Comparison of ENCODE assay signal across 8 cellular contexts in the genomic region with DNA sequence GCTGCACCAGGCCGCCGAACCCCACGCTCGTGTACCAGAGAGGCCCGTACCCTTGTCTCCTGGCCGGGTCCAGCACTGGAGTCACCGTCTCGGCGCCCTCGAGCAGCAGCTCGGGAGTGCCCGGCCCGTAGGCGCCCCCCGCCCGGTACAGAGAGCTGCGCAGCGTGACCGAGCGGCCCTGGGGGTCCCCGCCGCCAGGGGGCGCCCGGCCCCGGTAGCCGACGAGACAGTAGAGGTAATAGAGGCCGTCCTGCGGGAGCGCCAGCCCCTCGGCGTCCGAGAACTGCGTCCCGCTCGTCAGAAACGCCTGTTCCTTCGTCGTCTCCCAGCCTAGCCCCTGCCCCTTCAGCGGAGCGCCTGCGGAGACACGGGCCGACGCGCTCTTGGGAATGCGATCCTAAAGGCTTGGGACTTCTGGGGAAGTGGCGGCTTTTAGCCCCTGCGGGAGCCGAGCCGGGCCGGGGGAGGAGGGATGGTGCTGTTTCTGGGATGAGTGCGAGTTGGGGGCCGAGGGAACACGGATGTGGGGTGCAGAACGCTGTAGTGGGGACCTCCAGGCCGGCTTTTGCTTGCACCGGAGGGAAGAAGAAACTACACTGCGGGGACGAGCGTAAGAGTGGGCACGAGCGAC. TPM values are rescaled to one million over a fixed set of nuclear protein-coding genes. Genes with fewer than 3 reads are reported as not detected.
DNase-seq lines count a peak whose midpoint lies in the region; ATAC-seq and TF ChIP-seq lines count a peak whose summit lies in the region.

No MANE protein-coding gene starts in this region.

- no peaks in the 10 kb centered on the region for H3K9me3 Mint-ChIP-seq in activated naive CD8-positive, alpha-beta T cell (ENCODE audit: low read depth)

- no peaks in the 10 kb centered on the region for H3K27me3 Mint-ChIP-seq in activated naive CD8-positive, alpha-beta T cell

- peaks cover 30% of the 10 kb centered on the region for H3K79me1 ChIP-seq in trophoblast cell (ENCODE audit: low read length)

- TF ChIP-seq RAD21 in SK-N-SH (IDR thresholded peaks at IDR 0.05; ENCODE audit: low read length) = peak; percentile 61

- H3K18ac ChIP-seq in trophoblast cell (ENCODE audit: low read length) = peak overlapping the region; percentile 86

- peak overlapping the region; percentile 88 for H3K9ac ChIP-seq in SK-N-SH
- peak overlapping the region; percentile 70 for H3K9ac ChIP-seq in trophoblast cell (ENCODE audit: low read length)

- TF ChIP-seq EP300 in SK-N-SH (IDR thresholded peaks at IDR 0.05; ENCODE audit: borderline replicate concordance in 1 of 2, low read depth in 1 of 2, low read length in 1 of 2) (no peak), tibial nerve (IDR thresholded peaks at IDR 0.05) (peak in 1 of 2 donors; percentile 58)

- peak overlapping the region; percentile 99 for H2AFZ ChIP-seq in SK-N-SH (ENCODE audit: low read depth)
- H2AFZ ChIP-seq in trophoblast cell (ENCODE audit: insufficient read depth, low read length, poor library complexity) = peak overlapping the region; percentile 93

- H3K4me1 Mint-ChIP-seq in activated naive CD8-positive, alpha-beta T cell (ENCODE audit: low read depth) = peaks cover 56% of the 10 kb centered on the region

- peak overlapping the region; percentile 73 for H4K12ac ChIP-seq in trophoblast cell (ENCODE audit: low read depth, low read length)

- H3K27ac Mint-ChIP-seq in activated naive CD8-positive, alpha-beta T cell = peak overlapping the region; percentile 93

- H4K91ac ChIP-seq in trophoblast cell (ENCODE audit: low read depth, low read length) = peak overlapping the region; percentile 87

- H3K36me3 ChIP-seq in SK-N-SH (replicated peaks in 1 of 2; ENCODE audit: control insufficient read depth in 1 of 2, insufficient read depth in 2 of 2, low read length in 1 of 2) (no peaks in the 10 kb centered on the region), cardiac muscle cell (no peaks in the 10 kb centered on the region), trophoblast cell (ENCODE audit: control insufficient read depth in 1 of 2, insufficient read depth in 2 of 2, low read length in 2 of 2) (no peaks in the 10 kb centered on the region), tibial nerve (no peaks in the 10 kb centered on the region)

- TF ChIP-seq CTCF in SK-N-SH (IDR thresholded peaks at IDR 0.05) (peak; percentile 90), cardiac muscle cell (IDR thresholded peaks at IDR 0.05; ENCODE audit: low read depth, low read length) (peak; percentile 96), tibial nerve (IDR thresholded peaks at IDR 0.05) (peak; percentile 98 to 99 (median 98))

- peak overlapping the region in 1 of 2 experiments; percentile 51; a peak in 1 of 4 replicates for H3K27ac ChIP-seq in SK-N-SH (ENCODE audit: low read depth in 2 of 2, low read length in 1 of 2)
- peak overlapping the region; percentile 64 for H3K27ac ChIP-seq in cardiac muscle cell
- H3K27ac ChIP-seq in trophoblast cell (ENCODE audit: low read depth, low read length) = peak overlapping the region; percentile 15
- H3K27ac ChIP-seq in tibial nerve = peak overlapping the region; percentile 9 to 87 (median 67)

- H3K4me2 ChIP-seq in SK-N-SH (peak overlapping the region; percentile 99), trophoblast cell (ENCODE audit: low read length) (peak overlapping the region; percentile 63)

- TF ChIP-seq POLR2A in tibial nerve (IDR thresholded peaks at IDR 0.05) = peak; percentile 10 to 38

- H3K27me3 ChIP-seq in SK-N-SH (ENCODE audit: insufficient read depth) = no peaks in the 10 kb centered on the region
- H3K27me3 ChIP-seq in cardiac muscle cell = no peaks in the 10 kb centered on the region
- H3K27me3 ChIP-seq in trophoblast cell (ENCODE audit: insufficient read depth, low read length) = no peaks in the 10 kb centered on the region
- no peaks in the 10 kb centered on the region for H3K27me3 ChIP-seq in tibial nerve

- peak overlapping the region; percentile 83 for H3K14ac ChIP-seq in trophoblast cell (ENCODE audit: low read length)

- H3K9me3 ChIP-seq in SK-N-SH (no peaks in the 10 kb centered on the region), cardiac muscle cell (ENCODE audit: low read depth) (no peaks in the 10 kb centered on the region), trophoblast cell (ENCODE audit: insufficient read depth, low read depth, low read length) (no peaks in the 10 kb centered on the region), tibial nerve (no peaks in the 10 kb centered on the region)

- no peaks in the 10 kb centered on the region for H4K20me1 ChIP-seq in SK-N-SH (ENCODE audit: insufficient read depth)

- H3K4me1 ChIP-seq in SK-N-SH (ENCODE audit: control insufficient read depth in 1 of 2, insufficient read depth in 2 of 2, low read depth in 1 of 2, low read length in 1 of 2) (peaks cover 0 to 11% of the 10 kb centered on the region in 2 experiments; a peak in 1 of 4 replicates), cardiac muscle cell (ENCODE audit: low read depth) (peaks cover 3% of the 10 kb centered on the region), trophoblast cell (ENCODE audit: control insufficient read depth in 1 of 2, insufficient read depth in 2 of 2, low read length in 2 of 2) (peaks cover 36 to 42% of the 10 kb centered on the region in 2 experiments), tibial nerve (peaks cover 0 to 19% (median 7%) of the 10 kb centered on the region in 4 donors)

- peak; percentile 54 for ATAC-seq in GM21723 (IDR thresholded peaks at IDR 0.05; ENCODE audit: unreplicated experiment)

- POLR2A ChIA-PET in SK-N-SH (lab: Yijun Ruan, JAX) = interaction anchor here (0.6 to 1.2 kb wide), 3 partner anchors 15 to 39 kb away, joined by 3 to 12 read pairs (median 5); a partner anchor contains a TSS

- peak overlapping the region; percentile 94 for H2BK12ac ChIP-seq in trophoblast cell (ENCODE audit: low read length)

- peak overlapping the region; percentile 62 for H3K4ac ChIP-seq in trophoblast cell (ENCODE audit: low read depth, low read length)

- no peak overlapping the region for H3K23ac ChIP-seq in trophoblast cell (ENCODE audit: low read length)

- no peaks in the 10 kb centered on the region for H3F3A ChIP-seq in SK-N-SH (replicated peaks; ENCODE audit: insufficient read depth)

- 6% methylated on average over 14 of the region's 63 CpGs for WGBS in SK-N-SH (ENCODE audit: low lambda C conversion rate)
- no CpG with 5 or more reads among the region's 63 CpGs for WGBS in trophoblast cell (ENCODE audit: extremely low coverage, insufficient coverage, insufficient read length)
- 1% methylated on average over 20 to 50 of the region's 63 CpGs for WGBS in tibial nerve, 2 donors

- H4K8ac ChIP-seq in trophoblast cell (ENCODE audit: low read depth, low read length) = peak overlapping the region; percentile 95

- peak overlapping the region; percentile 95 for H3K4me3 Mint-ChIP-seq in activated naive CD8-positive, alpha-beta T cell

- H3K9me2 ChIP-seq in SK-N-SH = no peaks in the 10 kb centered on the region

- H2BK120ac ChIP-seq in trophoblast cell (ENCODE audit: insufficient read depth, low read length, poor library complexity) = peak overlapping the region; percentile 88

- H2AK5ac ChIP-seq in trophoblast cell (ENCODE audit: low read length) = peak overlapping the region; percentile 77

- peak overlapping the region; percentile 63 to 96 for H3K4me3 ChIP-seq in SK-N-SH (ENCODE audit: low read depth in 2 of 2, low read length in 1 of 2)
- peak overlapping the region; percentile 54 for H3K4me3 ChIP-seq in cardiac muscle cell
- H3K4me3 ChIP-seq in trophoblast cell (ENCODE audit: low read depth, low read length) = peak overlapping the region; percentile 77
- peak overlapping the region; percentile 41 to 80 (median 67) for H3K4me3 ChIP-seq in tibial nerve

- H3K79me2 ChIP-seq in SK-N-SH (ENCODE audit: insufficient read depth) (no peaks in the 10 kb centered on the region), trophoblast cell (ENCODE audit: control insufficient read depth, insufficient read depth, low read length, poor library complexity) (peaks cover 6% of the 10 kb centered on the region)

- H3K36me3 Mint-ChIP-seq in activated naive CD8-positive, alpha-beta T cell = peaks cover 16% of the 10 kb centered on the region

- DNase-seq in DMS153 treated with DMSO at 0.1 percent for 48 hours (lab: John Stamatoyannopoulos, UW; ENCODE audit: unreplicated experiment) (peak; percentile 6), M059J (ENCODE audit: low read depth) (peak; percentile 77), SK-N-SH (peak; percentile 97), cardiac muscle cell (ENCODE audit: low read depth in 1 of 2, low spot score in 1 of 2) (peak; percentile 86 to 92), trophoblast cell (peak; percentile 57 to 76), tibial nerve (ENCODE audit: low spot score in 2 of 2) (peak; percentile 74 to 81)

- peak overlapping the region; percentile 29 for H2BK5ac ChIP-seq in trophoblast cell (ENCODE audit: low read depth, low read length, poor library complexity)

- CTCF ChIA-PET in SK-N-SH (lab: Yijun Ruan, JAX) = interaction anchor here (0.6 to 17.6 kb wide), 25 partner anchors 9 to 197 kb away, joined by 3 to 312 read pairs (median 5); a partner anchor contains a TSS

RNA-seq across cellular contexts. Expression of a gene that starts 1.3 kb away (rescaled TPM):
- 2.1 and 4.6 TPM in 2 replicates for total RNA-seq in M059J (2014; rRNA removed; shearing (Covaris generic))
- 0.10 and 0.16 TPM in 2 replicates for polyA plus RNA-seq in SK-N-SH (2012; rRNA removed)
- polyA plus RNA-seq in SK-N-SH (2012; cell fraction: cytosol; rRNA removed) = 0.16 and 0.21 TPM in 2 replicates
- polyA plus RNA-seq in SK-N-SH (2012; cell fraction: nucleus; rRNA removed) = 0.18 and 0.22 TPM in 2 replicates
- 0.70 TPM in 1 of 2 replicates, not detected in the other for total RNA-seq in cardiac muscle cell
- polyA plus RNA-seq in cardiac muscle cell = 0.61 and 1.5 TPM in 2 replicates
- polyA plus RNA-seq in trophoblast cell (2013) = 3.6 and 3.9 TPM in 2 replicates
- total RNA-seq in tibial nerve = not detected

RNA-seq across cellular contexts. Expression of a gene that starts 5.2 kb away (rescaled TPM):
- not detected in 2 replicates for total RNA-seq in M059J (2014; rRNA removed; shearing (Covaris generic))
- polyA plus RNA-seq in SK-N-SH (2012; rRNA removed) = not detected in 2 replicates
- polyA plus RNA-seq in SK-N-SH (2012; cell fraction: cytosol; rRNA removed) = not detected in 2 replicates
- polyA plus RNA-seq in SK-N-SH (2012; cell fraction: nucleus; rRNA removed) = 0.13 and 0.23 TPM in 2 replicates
- total RNA-seq in cardiac muscle cell = 1.7 TPM in 1 of 2 replicates, not detected in the other
- polyA plus RNA-seq in cardiac muscle cell = 1.6 TPM in 1 of 2 replicates, not detected in the other
- polyA plus RNA-seq in trophoblast cell (2013) = 0.31 and 0.34 TPM in 2 replicates
- total RNA-seq in tibial nerve = 10 to 100 TPM; 15.7 to 86.5 (median 20.8) TPM

RNA-seq across cellular contexts. Expression of a gene that starts 5.6 kb away (rescaled TPM):
- 0.47 and 0.62 TPM in 2 replicates for total RNA-seq in M059J (2014; rRNA removed; shearing (Covaris generic))
- polyA plus RNA-seq in SK-N-SH (2012; rRNA removed) (not detected in 2 replicates), cardiac muscle cell (0.14 TPM in 1 of 2 replicates, not detected in the other)
- polyA plus RNA-seq in SK-N-SH (2012; cell fraction: cytosol; rRNA removed) = not detected in 2 replicates
- polyA plus RNA-seq in SK-N-SH (2012; cell fraction: nucleus; rRNA removed) = not detected in 2 replicates
- total RNA-seq in cardiac muscle cell (not detected in 2 replicates), tibial nerve (not detected)
- 2.0 and 2.1 TPM in 2 replicates for polyA plus RNA-seq in trophoblast cell (2013)

RNA-seq across cellular contexts. Expression of a gene that starts 8.8 kb away (rescaled TPM):
- not detected in 2 replicates for total RNA-seq in M059J (2014; rRNA removed; shearing (Covaris generic))
- polyA plus RNA-seq in SK-N-SH (2012; rRNA removed) (not detected in 2 replicates), cardiac muscle cell (not detected in 2 replicates)
- 0.03 TPM in 1 of 2 replicates, not detected in the other for polyA plus RNA-seq in SK-N-SH (2012; cell fraction: cytosol; rRNA removed)
- polyA plus RNA-seq in SK-N-SH (2012; cell fraction: nucleus; rRNA removed) = 0.06 and 0.07 TPM in 2 replicates
- total RNA-seq in cardiac muscle cell (not detected in 2 replicates), tibial nerve (not detected)
- 0.16 and 0.26 TPM in 2 replicates for polyA plus RNA-seq in trophoblast cell (2013)

RNA-seq across cellular contexts. Expression of a gene that starts 11.9 kb away (rescaled TPM):
- not detected in 2 replicates for total RNA-seq in M059J (2014; rRNA removed; shearing (Covaris generic))
- not detected in 2 replicates for polyA plus RNA-seq in SK-N-SH (2012; rRNA removed)
- not detected in 2 replicates for polyA plus RNA-seq in SK-N-SH (2012; cell fraction: cytosol; rRNA removed)
- polyA plus RNA-seq in SK-N-SH (2012; cell fraction: nucleus; rRNA removed) = not detected in 2 replicates
- not detected in 2 replicates for total RNA-seq in cardiac muscle cell
- not detected in 2 replicates for polyA plus RNA-seq in cardiac muscle cell
- not detected in 2 replicates for polyA plus RNA-seq in trophoblast cell (2013)
- not detected for total RNA-seq in tibial nerve

Comparison
In these comparisons a context has a peak if more than half of its experiments do, and no peak if none do; other contexts are left out.
1. DNase-seq: peak in every context shown above with its lines; median percentile 97 in SK-N-SH; 89 in cardiac muscle cell; 78 in tibial nerve; 77 in M059J; 66 in trophoblast cell; 6 in DMS153 treated with DMSO at 0.1 percent for 48 hours.